ENCODE assay signal across 19 cellular contexts in genomic region chr10:71294856-71295255, GRCh38.
"Had no signal": no experiment of that assay in that cellular context is flagged by ENCODE, and none has a peak within 500 bp of the region (broad histone marks: within the 10 kb centered on the region; RNA-seq: fewer than 3 reads in every experiment).

No MANE protein-coding gene starts in this region.

- DNase-seq: IMR-90, Kasumi-1, MM.1S, NCI-H1092 treated with DMSO at 0.1 percent for 48 hours, NCI-H1436, NCI-H187, NCI-H2029, NCI-H2081 treated with DMSO at 0.1 percent for 48 hours, NCI-H2171, NCI-H510A, NCI-H524 treated with DMSO at 0.1 percent for 48 hours, NCI-H774, RPMI8226, SHP77 treated with DMSO at 0.1 percent for 48 hours, SJCRH30 had no signal

- H3K9ac ChIP-seq: KMS-11 had no signal

- FAIRE-seq: HepG2, RCC 7860 had no signal

- H3K36me3 ChIP-seq: SJCRH30 had no signal

- ATAC-seq: HepG2, SK-N-SH treated with all-trans-retinoic acid at 6 μM for 48 hours had no signal

- H3K27me3 ChIP-seq: SJCRH30 had no signal

- H3K4me2 ChIP-seq: KMS-11 had no signal

- H3K9me3 ChIP-seq: SJCRH30 had no signal

- H3K4me1 ChIP-seq: SJCRH30 had no signal

- H3K4me3 ChIP-seq: SJCRH30 had no signal

- H3K27ac ChIP-seq: KMS-11, SJCRH30 had no signal
